Comparison of ENCODE assay signal across 8 cellular contexts in the genomic region with DNA sequence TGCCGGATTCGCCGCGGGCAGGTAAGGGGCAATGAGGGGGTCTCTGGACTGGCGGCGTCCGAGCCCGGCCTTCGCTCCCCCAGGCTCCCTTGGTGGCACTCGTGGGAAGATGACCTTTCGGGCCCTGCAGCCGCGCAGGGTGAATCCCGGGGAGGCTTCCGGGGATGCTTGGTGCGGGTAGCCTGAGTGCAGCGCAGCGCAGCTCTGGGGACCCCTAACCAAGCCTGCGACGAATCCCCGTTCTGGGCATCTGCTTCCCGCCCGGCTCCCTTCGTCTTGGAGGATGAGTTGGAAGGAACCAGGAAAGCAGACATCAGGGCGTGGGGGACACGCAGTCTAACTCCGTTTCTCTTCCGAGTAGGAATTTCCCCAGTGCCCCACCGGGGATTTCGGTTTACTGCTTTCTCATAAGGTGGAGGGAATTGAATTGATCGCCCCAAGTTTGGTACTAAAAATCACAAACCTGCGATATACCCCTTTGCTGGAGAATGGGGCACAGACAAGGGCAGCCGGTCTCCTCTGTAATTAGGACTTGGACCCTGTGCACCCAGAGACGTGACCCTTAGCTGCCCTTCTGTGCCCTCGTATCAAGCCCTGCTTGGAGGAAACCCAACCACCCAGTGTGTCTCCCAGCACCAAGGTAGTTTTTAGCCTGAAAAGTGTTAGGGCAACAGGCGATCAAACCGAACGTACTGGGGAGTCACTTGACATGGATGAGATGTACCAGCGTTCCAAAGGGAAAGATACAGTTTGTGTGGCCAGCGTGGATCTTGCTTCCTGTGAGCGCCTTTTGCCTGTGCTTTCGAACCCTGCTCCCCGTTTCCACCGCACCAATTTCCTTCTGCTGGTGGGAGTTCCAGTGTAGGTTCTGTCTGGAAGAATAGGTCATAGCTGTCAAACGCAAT. TPM values are rescaled to one million over a fixed set of nuclear protein-coding genes. Genes with fewer than 3 reads are reported as not detected.
DNase-seq lines count a peak whose midpoint lies in the region; ATAC-seq and TF ChIP-seq lines count a peak whose summit lies in the region.

No MANE protein-coding gene starts in this region.

- H3K36me3 Mint-ChIP-seq in naive B cell: no peaks in the 10 kb centered on the region

- TF ChIP-seq CTCF in cardiac fibroblast (IDR thresholded peaks at IDR 0.05; ENCODE audit: low read depth, low read length): no peak

- peak overlapping the region in 1 of 6 donors; percentile 7 for H3K27ac Mint-ChIP-seq in naive B cell

- peaks cover 13 to 28% (median 18%) of the 10 kb centered on the region in 3 donors for H3K4me1 Mint-ChIP-seq in naive B cell

- H3K4me3 Mint-ChIP-seq in naive B cell: peak overlapping the region; percentile 74 to 88 (median 86)

- DNase-seq in cardiac fibroblast (ENCODE audit: low read depth in 2 of 2) (no peak), naive B cell (peak; percentile 6), AML-193 (lab: John Stamatoyannopoulos, UW) (no peak), NCI-H146 treated with DMSO at 0.1 percent for 48 hours (lab: John Stamatoyannopoulos, UW; ENCODE audit: unreplicated experiment) (no peak)

- H3K9me3 Mint-ChIP-seq in naive B cell: no peaks in the 10 kb centered on the region

- peak overlapping the region; percentile 45 to 49 for H3K4me3 ChIP-seq in cardiac fibroblast (replicated peaks in 1 of 2; ENCODE audit: low read depth in 2 of 2, low read length in 2 of 2)

- ATAC-seq in GM18909 (IDR thresholded peaks at IDR 0.05; ENCODE audit: poor library complexity, unreplicated experiment) (peak; percentile 15), HG03064 (IDR thresholded peaks at IDR 0.05; ENCODE audit: low read depth, unreplicated experiment) (peak; percentile 12), naive B cell (ENCODE audit: low read depth in 2 of 2) (peak; percentile 11 to 17), HG03097 (IDR thresholded peaks at IDR 0.05; ENCODE audit: low FRiP score, unreplicated experiment) (no peak), HG03469 (IDR thresholded peaks at IDR 0.05; ENCODE audit: unreplicated experiment) (no peak)

- H3K27me3 Mint-ChIP-seq in naive B cell: peaks cover 11 to 20% (median 14%) of the 10 kb centered on the region in 3 donors

RNA-seq across cellular contexts. Expression of gene GPC5, which starts 1.0 kb away (rescaled TPM):
- polyA plus RNA-seq in naive B cell (ENCODE audit: low read depth in 6 of 6): 1 to 10 TPM in 1 of 6 donors, under 1 TPM in 2, not detected in 3; 0.30 to 1.0 (median 0.40) TPM

RNA-seq across cellular contexts. Expression of gene MIR17HG, which starts 52.0 kb away (rescaled TPM):
- 1 to 10 TPM in 3 of 6 donors, under 1 TPM in 2, not detected in 1; 0.38 to 1.9 (median 1.5) TPM for polyA plus RNA-seq in naive B cell (ENCODE audit: low read depth in 6 of 6)

Comparison
In these comparisons a context has a peak if more than half of its experiments do, and no peak if none do; other contexts are left out.
1. ATAC-seq: peak in GM18909 (single experiment), HG03064 (single experiment) and naive B cell (2 of 2); none in HG03097 (single experiment) and HG03469 (single experiment).